ENCODE assay signal across 11 cellular contexts in genomic region chr17:49971848-49972485, GRCh38. TPM values are rescaled to one million over a fixed set of nuclear protein-coding genes. Genes with fewer than 3 reads are reported as not detected.
A peak's percentile ranks its signal among the peaks of the same experiment; 100 is the strongest.
DNase-seq lines count a peak whose midpoint lies in the region; ATAC-seq and TF ChIP-seq lines count a peak whose summit lies in the region.
"Had no signal": no experiment of that assay in that cellular context is flagged by ENCODE, and none has a peak within 500 bp of the region (broad histone marks: within the 10 kb centered on the region; RNA-seq: fewer than 3 reads in every experiment).

No MANE protein-coding gene starts in this region.

- no peak overlapping the region for H3K14ac ChIP-seq in IMR-90 (replicated peaks; ENCODE audit: low read depth, low read length)

- H4K91ac ChIP-seq in IMR-90 (ENCODE audit: insufficient read depth, low read depth, low read length), result no peak overlapping the region

- H3K36me3 ChIP-seq in IMR-90 (ENCODE audit: control insufficient read depth, insufficient read depth, low read length) (no peaks in the 10 kb centered on the region), ectodermal cell (ENCODE audit: control insufficient read depth, insufficient read depth, low read length) (no peaks in the 10 kb centered on the region), osteoblast (ENCODE audit: insufficient read depth, low read length) (no peaks in the 10 kb centered on the region), Karpas-422 (ENCODE audit: insufficient read depth, low read length) (no peaks in the 10 kb centered on the region)
- H3K36me3 ChIP-seq: left lung had no signal

- peaks cover 17% of the 10 kb centered on the region for H3K36me3 Mint-ChIP-seq in Calu3 (ENCODE audit: insufficient read depth, unreplicated experiment)
- no peaks in the 10 kb centered on the region for H3K36me3 Mint-ChIP-seq in activated naive CD4-positive, alpha-beta T cell treated with anti-CD3 and anti-CD28 coated beads, Interleukin-2, amount 10 ng/mL, durations not matched to agents 7 days and 5 days

- POLR2A ChIA-PET in IMR-90 (lab: Charles Lee; ENCODE audit: unreplicated experiment), result no interaction called here

- H3K4me1 Mint-ChIP-seq in Calu3 (ENCODE audit: low read depth, unreplicated experiment), result peaks cover 29% of the 10 kb centered on the region
- H3K4me1 Mint-ChIP-seq in activated naive CD4-positive, alpha-beta T cell treated with anti-CD3 and anti-CD28 coated beads, Interleukin-2, amount 10 ng/mL, durations not matched to agents 7 days and 5 days, result peaks cover 25% of the 10 kb centered on the region

- no peaks in the 10 kb centered on the region for H3K79me1 ChIP-seq in IMR-90 (ENCODE audit: low read depth in 1 of 2, low read length in 2 of 2)

- no TSS peak for BruUV-seq in Calu3 (replicated peaks; lab: Mats Ljungman, UMichigan)
- BruUV-seq in IMR-90 (replicated peaks; lab: Mats Ljungman, UMichigan), result no TSS peak

- H3K9ac ChIP-seq in IMR-90 (ENCODE audit: low read depth, low read length) (no peak overlapping the region), Karpas-422 (ENCODE audit: low read length) (no peak overlapping the region)

- H3K27me3 ChIP-seq in IMR-90 (ENCODE audit: control insufficient read depth, insufficient read depth, low read length) (peaks cover 98% of the 10 kb centered on the region), ectodermal cell (ENCODE audit: control insufficient read depth, insufficient read depth, low read length, poor library complexity, severe bottlenecking) (peaks cover 91% of the 10 kb centered on the region), osteoblast (ENCODE audit: insufficient read depth, low read length) (peaks cover 81% of the 10 kb centered on the region), Karpas-422 (ENCODE audit: low read length) (no peaks in the 10 kb centered on the region)

- H3K27me3 Mint-ChIP-seq in Calu3 (ENCODE audit: unreplicated experiment), result peaks cover 99% of the 10 kb centered on the region
- H3K27me3 Mint-ChIP-seq in activated naive CD4-positive, alpha-beta T cell treated with anti-CD3 and anti-CD28 coated beads, Interleukin-2, amount 10 ng/mL, durations not matched to agents 7 days and 5 days, result peaks cover 99% of the 10 kb centered on the region

- no peak overlapping the region for H3K27ac Mint-ChIP-seq in Calu3 (ENCODE audit: unreplicated experiment)
- H3K27ac Mint-ChIP-seq in activated naive CD4-positive, alpha-beta T cell treated with anti-CD3 and anti-CD28 coated beads, Interleukin-2, amount 10 ng/mL, durations not matched to agents 7 days and 5 days, result no peak overlapping the region

- H4K8ac ChIP-seq in IMR-90 (ENCODE audit: low read depth in 2 of 2, low read length in 2 of 2), result no peak overlapping the region

- H3K9me3 Mint-ChIP-seq in Calu3 (ENCODE audit: low read depth, unreplicated experiment), result no peaks in the 10 kb centered on the region
- no peaks in the 10 kb centered on the region for H3K9me3 Mint-ChIP-seq in activated naive CD4-positive, alpha-beta T cell treated with anti-CD3 and anti-CD28 coated beads, Interleukin-2, amount 10 ng/mL, durations not matched to agents 7 days and 5 days

- H3K4ac ChIP-seq in IMR-90 (ENCODE audit: low read depth, low read length), result no peak overlapping the region

- dilution Hi-C loops in IMR-90 (cut with HindIII; ENCODE audit: low sequenced_read_pairs, unreplicated experiment), result no loop called here

- H3K18ac ChIP-seq in IMR-90 (ENCODE audit: low read depth, low read length), result no peak overlapping the region

- H3K79me2 ChIP-seq in osteoblast (ENCODE audit: insufficient read depth, low read length) (no peaks in the 10 kb centered on the region), Karpas-422 (ENCODE audit: low read length) (no peaks in the 10 kb centered on the region)

- TF ChIP-seq CTCF in Calu3 (IDR thresholded peaks at IDR 0.05; ENCODE audit: unreplicated experiment) (no peak), IMR-90 (conservative IDR thresholded peaks at IDR 0.05; ENCODE audit: low read depth, low read length) (no peak), osteoblast (IDR thresholded peaks at IDR 0.05; ENCODE audit: extremely low read depth, low read depth, low read length) (no peak)

- H4K20me1 ChIP-seq in IMR-90 (ENCODE audit: insufficient read depth, low read length), result no peaks in the 10 kb centered on the region; the same call in none of the 2 replicates
- no peaks in the 10 kb centered on the region for H4K20me1 ChIP-seq in osteoblast (ENCODE audit: insufficient read depth, low read length)
- no peaks in the 10 kb centered on the region for H4K20me1 ChIP-seq in Karpas-422 (ENCODE audit: insufficient read depth, low read depth, low read length)

- DNase-seq in Calu3 (no peak), IMR-90 (no peak), osteoblast (ENCODE audit: insufficient read length, low spot score, missing footprints) (peak; percentile 95), G401 (ENCODE audit: low spot score) (no peak), Karpas-422 (no peak)
- no peak for DNase-seq in activated naive CD4-positive, alpha-beta T cell treated with anti-CD3 and anti-CD28 coated beads, Interleukin-2, amount 10 ng/mL, durations not matched to agents 7 days and 5 days
- DNase-seq: left lung, SW 1271 had no signal

- intact Hi-C loops in Calu3 (cut with micrococcal nuclease; ENCODE audit: unreplicated experiment) (no loop called here), IMR-90 (cut with micrococcal nuclease) (no loop called here)

- no peak overlapping the region for H3K56ac ChIP-seq in IMR-90 (ENCODE audit: extremely low read depth, insufficient read depth, low read length)

- H3K9me1 ChIP-seq in IMR-90 (ENCODE audit: insufficient read depth, low read length), result no peaks in the 10 kb centered on the region

- no peak overlapping the region for H2BK5ac ChIP-seq in IMR-90 (ENCODE audit: low read depth, low read length, poor library complexity, severe bottlenecking)

- no peak overlapping the region for H2BK15ac ChIP-seq in IMR-90 (ENCODE audit: low read depth, low read length)

- in situ Hi-C loops in IMR-90 (cut with MboI; ENCODE audit: low sequenced_read_pairs) (no loop called here), G401 (cut with HindIII; ENCODE audit: low sequenced_read_pairs) (no loop called here)

- no peak overlapping the region for H2AK5ac ChIP-seq in IMR-90 (ENCODE audit: low read depth, low read length)

- no peak overlapping the region for H3K23ac ChIP-seq in IMR-90 (ENCODE audit: low read depth, low read length)

- no peak overlapping the region for H3K4me2 ChIP-seq in IMR-90 (ENCODE audit: low read depth, low read length)
- peak overlapping the region; percentile 68 for H3K4me2 ChIP-seq in osteoblast (ENCODE audit: insufficient read depth, low read length)
- no peak overlapping the region for H3K4me2 ChIP-seq in Karpas-422 (ENCODE audit: low read depth, low read length, poor library complexity, severe bottlenecking)

- CTCF ChIA-PET in Calu3 (lab: Charles Lee), result interaction anchor here (1.8 kb wide), 1 partner anchor 19 kb away, joined by 5 read pairs; no protein-coding TSS in a partner anchor
- CTCF ChIA-PET in IMR-90 (lab: Yijun Ruan, JAX), result no interaction called here
- CTCF ChIA-PET in activated naive CD4-positive, alpha-beta T cell treated with anti-CD3 and anti-CD28 coated beads, Interleukin-2, amount 10 ng/mL, durations not matched to agents 7 days and 5 days (lab: Charles Lee), result no interaction called here

- H3K9me2 ChIP-seq in Karpas-422 (replicated peaks; ENCODE audit: insufficient read depth, low read length), result no peaks in the 10 kb centered on the region

- no peak overlapping the region for H4K5ac ChIP-seq in IMR-90 (ENCODE audit: low read depth, low read length)

- ATAC-seq in IMR-90 (ENCODE audit: low read depth) (no peak), GM21528 (IDR thresholded peaks at IDR 0.05; ENCODE audit: low FRiP score, unreplicated experiment) (no peak)
- ATAC-seq: left lung had no signal

- H3K4me3 ChIP-seq in IMR-90 (ENCODE audit: insufficient read depth, low read depth, low read length) (no peak overlapping the region), ectodermal cell (ENCODE audit: insufficient read depth, low read depth, low read length) (peak overlapping the region; percentile 11), osteoblast (ENCODE audit: insufficient read depth, low read length) (peak overlapping the region; percentile 62), Karpas-422 (ENCODE audit: low read length) (no peak overlapping the region)
- H3K4me3 ChIP-seq: left lung had no signal

- no peak overlapping the region for H2BK120ac ChIP-seq in IMR-90 (ENCODE audit: low read depth, low read length)

- H3K9me3 ChIP-seq in IMR-90 (ENCODE audit: control insufficient read depth, insufficient read depth, low read length), result peaks cover 13% of the 10 kb centered on the region
- H3K9me3 ChIP-seq in ectodermal cell (ENCODE audit: control insufficient read depth, low read length), result no peaks in the 10 kb centered on the region
- H3K9me3 ChIP-seq in osteoblast (ENCODE audit: low read depth, low read length), result no peaks in the 10 kb centered on the region
- H3K9me3 ChIP-seq in Karpas-422 (ENCODE audit: low read length), result no peaks in the 10 kb centered on the region
- H3K9me3 ChIP-seq: left lung had no signal

- no peaks in the 10 kb centered on the region for H3K4me1 ChIP-seq in IMR-90 (ENCODE audit: control insufficient read depth, insufficient read depth, low read length)
- H3K4me1 ChIP-seq in ectodermal cell (ENCODE audit: control insufficient read depth, insufficient read depth, low read length), result peaks cover 36% of the 10 kb centered on the region
- H3K4me1 ChIP-seq in osteoblast (ENCODE audit: insufficient read depth, low read length), result peaks cover 11% of the 10 kb centered on the region
- no peaks in the 10 kb centered on the region for H3K4me1 ChIP-seq in Karpas-422 (ENCODE audit: low read length)

- peak overlapping the region; percentile 42 for H2AFZ ChIP-seq in IMR-90 (replicated peaks; ENCODE audit: low read length, poor library complexity)
- H2AFZ ChIP-seq in osteoblast (ENCODE audit: low read length), result peak overlapping the region; percentile 47
- H2AFZ ChIP-seq in Karpas-422 (ENCODE audit: low read length), result no peak overlapping the region

- H3K4me3 Mint-ChIP-seq in Calu3 (ENCODE audit: low read depth, unreplicated experiment), result peak overlapping the region; percentile 52
- H3K4me3 Mint-ChIP-seq in activated naive CD4-positive, alpha-beta T cell treated with anti-CD3 and anti-CD28 coated beads, Interleukin-2, amount 10 ng/mL, durations not matched to agents 7 days and 5 days, result no peak overlapping the region

- no peak overlapping the region for H3K27ac ChIP-seq in IMR-90 (ENCODE audit: insufficient read depth, low read length)
- no peak overlapping the region for H3K27ac ChIP-seq in ectodermal cell (ENCODE audit: insufficient read depth, low read depth, low read length, poor library complexity, severe bottlenecking)
- no peak overlapping the region for H3K27ac ChIP-seq in osteoblast (ENCODE audit: low read depth, low read length)
- no peak overlapping the region for H3K27ac ChIP-seq in Karpas-422 (ENCODE audit: low read length)
- H3K27ac ChIP-seq: left lung had no signal

- TF ChIP-seq RAD21 in IMR-90 (IDR thresholded peaks at IDR 0.05; ENCODE audit: low read length), result no peak

- no peak overlapping the region for H2AK9ac ChIP-seq in IMR-90 (replicated peaks; ENCODE audit: low read depth, low read length, poor library complexity)

- no peak overlapping the region for H2BK20ac ChIP-seq in IMR-90 (ENCODE audit: low read depth, low read length)

- WGBS in IMR-90 (ENCODE audit: extremely low coverage in 2 of 2, insufficient read length in 1 of 2), 2 experiments, result 5% methylated on average over 25 of the region's 55 CpGs; no CpG with 5 or more reads in 1 of the 2 experiments
- 1 to 2% methylated on average over 55 of the region's 55 CpGs for WGBS in ectodermal cell, 2 experiments

- TF ChIP-seq POLR2A in IMR-90 (IDR thresholded peaks at IDR 0.05; ENCODE audit: low read depth, low read length), result no peak

RNA-seq across cellular contexts. Expression of gene DLX4, which starts 3.0 kb away (rescaled TPM):
- total RNA-seq in Calu3 (2022) (2.4 and 2.5 TPM in 2 replicates), IMR-90 (2012; rRNA removed) (not detected in 2 replicates), osteoblast (under 0.01 TPM in 1 of 2 replicates, not detected in the other)
- not detected in 2 replicates for polyA plus RNA-seq in IMR-90 (2012; rRNA removed)
- polyA plus RNA-seq in IMR-90 (2012; cell fraction: cytosol; rRNA removed), result not detected in 2 replicates
- polyA plus RNA-seq in IMR-90 (2012; cell fraction: nucleus; rRNA removed; ENCODE audit: low replicate concordance), result 0.13 and 0.17 TPM in 2 replicates
- 0.63 TPM for polyA plus RNA-seq in ectodermal cell (2013, experiment 1 of 4)
- polyA plus RNA-seq in ectodermal cell (2013, experiment 2 of 4), result 1.1 TPM
- 0.80 TPM for polyA plus RNA-seq in ectodermal cell (2013, experiment 3 of 4)
- polyA plus RNA-seq in ectodermal cell (2013, experiment 4 of 4), result 0.77 TPM
- 22.6 and 23.7 TPM in 2 replicates for total RNA-seq in G401 (2014; rRNA removed; shearing (Covaris generic))
- total RNA-seq in Karpas-422 (2014; rRNA removed; shearing (Covaris generic); ENCODE audit: low replicate concordance), result not detected in 2 replicates
- total RNA-seq: fibroblast of lung had no signal
- polyA plus RNA-seq: fibroblast of lung had no signal

RNA-seq across cellular contexts. Expression of gene DLX3, which starts 23.1 kb away (rescaled TPM):
- total RNA-seq in Calu3 (2022) (not detected in 2 replicates), IMR-90 (2012; rRNA removed) (not detected in 2 replicates), osteoblast (0.59 and 1.1 TPM in 2 replicates)
- not detected in 2 replicates for polyA plus RNA-seq in IMR-90 (2012; rRNA removed)
- polyA plus RNA-seq in IMR-90 (2012; cell fraction: cytosol; rRNA removed), result not detected in 2 replicates
- not detected in 2 replicates for polyA plus RNA-seq in IMR-90 (2012; cell fraction: nucleus; rRNA removed; ENCODE audit: low replicate concordance)
- polyA plus RNA-seq in ectodermal cell (2013, experiment 1 of 4), result 1.6 TPM
- 1.8 TPM for polyA plus RNA-seq in ectodermal cell (2013, experiment 2 of 4)
- polyA plus RNA-seq in ectodermal cell (2013, experiment 3 of 4), result 2.2 TPM
- 1.7 TPM for polyA plus RNA-seq in ectodermal cell (2013, experiment 4 of 4)
- 6.3 and 11.2 TPM in 2 replicates for total RNA-seq in G401 (2014; rRNA removed; shearing (Covaris generic))
- total RNA-seq in Karpas-422 (2014; rRNA removed; shearing (Covaris generic); ENCODE audit: low replicate concordance), result 0.22 TPM in 1 of 2 replicates, not detected in the other
- total RNA-seq: fibroblast of lung had no signal
- polyA plus RNA-seq: fibroblast of lung had no signal

Comparison
In these comparisons a context has a peak if more than half of its experiments do, and no peak if none do; other contexts are left out.
1. H3K4me3 ChIP-seq: peak in ectodermal cell (single experiment) and osteoblast (single experiment); none in IMR-90 (single experiment) and Karpas-422 (single experiment).